ENCODE assay signal across 9 cellular contexts in genomic region chr15:51499379-51499976, GRCh38.
DNase-seq lines count a peak whose midpoint lies in the region; ATAC-seq and TF ChIP-seq lines count a peak whose summit lies in the region.
"Had no signal": no experiment of that assay in that cellular context is flagged by ENCODE, and none has a peak within 500 bp of the region (broad histone marks: within the 10 kb centered on the region; RNA-seq: fewer than 3 reads in every experiment).

No MANE protein-coding gene starts in this region.

- no peaks in the 10 kb centered on the region for H3K4me1 ChIP-seq in mesenchymal stem cell (ENCODE audit: control insufficient read depth, insufficient read depth, low read depth, low read length)
- H3K4me1 ChIP-seq: parathyroid adenoma had no signal

- no peaks in the 10 kb centered on the region for H3K27me3 Mint-ChIP-seq in natural killer cell (ENCODE audit: low read depth in 2 of 2)

- H2AFZ ChIP-seq in mesenchymal stem cell (ENCODE audit: low read depth, low read length) = no peak overlapping the region
- H2AFZ ChIP-seq: parathyroid adenoma had no signal

- H3K23ac ChIP-seq in mesenchymal stem cell (ENCODE audit: low read length in 2 of 2) = no peak overlapping the region

- intact Hi-C loops in natural killer cell (cut with micrococcal nuclease) = no loop called here

- no peaks in the 10 kb centered on the region for H3K36me3 Mint-ChIP-seq in natural killer cell

- H3K14ac ChIP-seq in mesenchymal stem cell (ENCODE audit: low read length in 2 of 2) = no peak overlapping the region

- H3K4me3 Mint-ChIP-seq in natural killer cell = no peak overlapping the region

- TF ChIP-seq CTCF in GM12873 (IDR thresholded peaks at IDR 0.05; ENCODE audit: insufficient read depth, low read depth, low read length, missing control alignments) = peak; percentile 82
- TF ChIP-seq CTCF in NB4 (IDR thresholded peaks at IDR 0.05; ENCODE audit: low read depth, low read length) = peak; percentile 61
- TF ChIP-seq CTCF in astrocyte of the spinal cord (IDR thresholded peaks at IDR 0.05; ENCODE audit: low read depth, low read length) = peak; percentile 64
- no peak for TF ChIP-seq CTCF in natural killer cell (IDR thresholded peaks at IDR 0.05)

- ATAC-seq in GM19328 (IDR thresholded peaks at IDR 0.05; ENCODE audit: unreplicated experiment) (no peak), natural killer cell (no peak)

- H3K9me3 ChIP-seq in mesenchymal stem cell (ENCODE audit: control insufficient read depth, low read length) = no peaks in the 10 kb centered on the region

- H3K4ac ChIP-seq in mesenchymal stem cell (ENCODE audit: low read depth in 1 of 2, low read length in 2 of 2) = no peak overlapping the region

- H2BK120ac ChIP-seq in mesenchymal stem cell (ENCODE audit: low read depth, low read length) = no peak overlapping the region

- H3K27ac Mint-ChIP-seq in natural killer cell = no peak overlapping the region

- H3K36me3 ChIP-seq in mesenchymal stem cell (ENCODE audit: control insufficient read depth in 1 of 2, insufficient read depth in 2 of 2, low read depth in 1 of 2, low read length in 2 of 2) = peaks cover 3 to 20% of the 10 kb centered on the region in 2 experiments

- no peak for TF ChIP-seq POLR2A in NB4 (IDR thresholded peaks at IDR 0.05; ENCODE audit: extremely low read depth, insufficient read length)

- no peaks in the 10 kb centered on the region for H3K9me3 Mint-ChIP-seq in natural killer cell

- H4K91ac ChIP-seq in mesenchymal stem cell (ENCODE audit: low read length) = no peak overlapping the region

- DNase-seq in NB4 (ENCODE audit: low read depth) = peak; percentile 45
- peak; percentile 48 for DNase-seq in astrocyte of the spinal cord (ENCODE audit: low read depth, low spot score)
- peak; percentile 44 for DNase-seq in mesenchymal stem cell
- no peak for DNase-seq in midbrain (lab: John Stamatoyannopoulos, UW)
- no peak for DNase-seq in natural killer cell
- DNase-seq in stimulated activated CD4-positive, alpha-beta T cell treated with anti-CD3 and anti-CD28 coated beads, Interleukin-12 subunit alpha, Interleukin-12 subunit beta, amount 100 ng/mL, for 4 hours = no peak

- H3K27ac ChIP-seq in mesenchymal stem cell (ENCODE audit: low read length, poor library complexity, severe bottlenecking) = no peak overlapping the region
- H3K27ac ChIP-seq: parathyroid adenoma had no signal

- H3K9ac ChIP-seq in mesenchymal stem cell (ENCODE audit: low read length) = no peak overlapping the region
- H3K9ac ChIP-seq: parathyroid adenoma had no signal

- H3K4me2 ChIP-seq in mesenchymal stem cell (ENCODE audit: low read length, poor library complexity, severe bottlenecking) = no peak overlapping the region

- no peak overlapping the region for H3K4me3 ChIP-seq in NB4 (ENCODE audit: low read depth, low read length)
- H3K4me3 ChIP-seq in astrocyte of the spinal cord (ENCODE audit: low read depth, low read length) = no peak overlapping the region
- no peak overlapping the region for H3K4me3 ChIP-seq in mesenchymal stem cell (ENCODE audit: insufficient read depth in 1 of 2, low read depth in 1 of 2, low read length in 2 of 2)

- H4K8ac ChIP-seq in mesenchymal stem cell (ENCODE audit: low read length) = no peak overlapping the region

- H3K4me1 Mint-ChIP-seq in natural killer cell = no peaks in the 10 kb centered on the region

- H2BK5ac ChIP-seq in mesenchymal stem cell (ENCODE audit: low read depth, low read length, poor library complexity, severe bottlenecking) = no peak overlapping the region

- in situ Hi-C loops in astrocyte of the spinal cord (cut with HindIII; ENCODE audit: low sequenced_read_pairs) = no loop called here

- no peaks in the 10 kb centered on the region for H3K27me3 ChIP-seq in mesenchymal stem cell (ENCODE audit: control insufficient read depth in 1 of 2, insufficient read depth in 1 of 2, low read length in 2 of 2)

- H3K18ac ChIP-seq in mesenchymal stem cell (ENCODE audit: low read depth in 1 of 2, low read length in 2 of 2) = no peak overlapping the region

- no peak overlapping the region for H2AK5ac ChIP-seq in mesenchymal stem cell (ENCODE audit: low read length, severe bottlenecking)

- H2BK15ac ChIP-seq in mesenchymal stem cell (ENCODE audit: low read depth, poor library complexity, severe bottlenecking) = no peak overlapping the region

- no peak overlapping the region for H2BK12ac ChIP-seq in mesenchymal stem cell (ENCODE audit: low read length in 2 of 2)

- WGBS in mesenchymal stem cell = 75% methylated on average over 3 of the region's 5 CpGs

- H3K79me1 ChIP-seq in mesenchymal stem cell (replicated peaks; ENCODE audit: low read length, poor library complexity, severe bottlenecking) = no peaks in the 10 kb centered on the region

Comparison
In these comparisons a context has a peak if more than half of its experiments do, and no peak if none do; other contexts are left out.
1. DNase-seq: peak in NB4 (single experiment), astrocyte of the spinal cord (single experiment) and mesenchymal stem cell (single experiment); none in midbrain (single experiment), natural killer cell (single experiment) and stimulated activated CD4-positive, alpha-beta T cell treated with anti-CD3 and anti-CD28 coated beads, Interleukin-12 subunit alpha, Interleukin-12 subunit beta, amount 100 ng/mL, for 4 hours (single experiment).